24 cellular contexts compared by ENCODE assay signal in genomic region chr16:35386619-35387018, GRCh38.
"Had no signal": no experiment of that assay in that cellular context is flagged by ENCODE, and none has a peak within 500 bp of the region (broad histone marks: within the 10 kb centered on the region; RNA-seq: fewer than 3 reads in every experiment).

No MANE protein-coding gene starts in this region.

- H3K4me2 ChIP-seq: hepatocyte had no signal

- H3K4me3 Mint-ChIP-seq: immature natural killer cell, mesothelial cell of epicardium had no signal

- ATAC-seq: esophagus mucosa, gastrocnemius medialis, heart left ventricle, left cardiac atrium, left lung, left ventricle myocardium superior, lower lobe of right lung, mucosa of descending colon had no signal

- H3K4me1 Mint-ChIP-seq: immature natural killer cell, mesothelial cell of epicardium had no signal

- H3K79me2 ChIP-seq: hepatocyte had no signal

- H2AFZ ChIP-seq: hepatocyte had no signal

- H3K27me3 ChIP-seq: esophagus squamous epithelium, gastrocnemius medialis, heart left ventricle, hepatocyte, left lung had no signal

- H3K4me1 ChIP-seq: gastrocnemius medialis, heart left ventricle, left lung, lower lobe of right lung had no signal

- H3K9me3 ChIP-seq: esophagus squamous epithelium, gastrocnemius medialis, heart left ventricle, left lung, lower lobe of right lung had no signal

- H3K27ac ChIP-seq: coronary artery, dorsolateral prefrontal cortex, epithelial cell of prostate, esophagus squamous epithelium, gastrocnemius medialis, heart left ventricle, hepatocyte, left lung, lower lobe of right lung had no signal

- H3K36me3 Mint-ChIP-seq: immature natural killer cell had no signal

- H3K27ac Mint-ChIP-seq: immature natural killer cell, mesothelial cell of epicardium had no signal

- H3K4me3 ChIP-seq: coronary artery, dorsolateral prefrontal cortex, esophagus squamous epithelium, gastrocnemius medialis, heart left ventricle, hepatocyte, left lung, lower lobe of right lung, mucosa of descending colon had no signal

- DNase-seq: dermis blood vessel endothelial cell; dorsolateral prefrontal cortex; effector CD4-positive, alpha-beta T cell; effector memory CD4-positive, alpha-beta T cell; erythroblast; esophagus squamous epithelium; foreskin fibroblast; foreskin melanocyte; gastrocnemius medialis; heart left ventricle; hypothalamus; immature natural killer cell; islet precursor cell; left cardiac atrium; left lung; left ventricle myocardium superior; lower lobe of right lung; mesenchymal stem cell; mucosa of descending colon had no signal

- H3K36me3 ChIP-seq: esophagus squamous epithelium, gastrocnemius medialis, heart left ventricle, left lung, lower lobe of right lung had no signal
